ENCODE assay signal across 2 cellular contexts in the genomic region with DNA sequence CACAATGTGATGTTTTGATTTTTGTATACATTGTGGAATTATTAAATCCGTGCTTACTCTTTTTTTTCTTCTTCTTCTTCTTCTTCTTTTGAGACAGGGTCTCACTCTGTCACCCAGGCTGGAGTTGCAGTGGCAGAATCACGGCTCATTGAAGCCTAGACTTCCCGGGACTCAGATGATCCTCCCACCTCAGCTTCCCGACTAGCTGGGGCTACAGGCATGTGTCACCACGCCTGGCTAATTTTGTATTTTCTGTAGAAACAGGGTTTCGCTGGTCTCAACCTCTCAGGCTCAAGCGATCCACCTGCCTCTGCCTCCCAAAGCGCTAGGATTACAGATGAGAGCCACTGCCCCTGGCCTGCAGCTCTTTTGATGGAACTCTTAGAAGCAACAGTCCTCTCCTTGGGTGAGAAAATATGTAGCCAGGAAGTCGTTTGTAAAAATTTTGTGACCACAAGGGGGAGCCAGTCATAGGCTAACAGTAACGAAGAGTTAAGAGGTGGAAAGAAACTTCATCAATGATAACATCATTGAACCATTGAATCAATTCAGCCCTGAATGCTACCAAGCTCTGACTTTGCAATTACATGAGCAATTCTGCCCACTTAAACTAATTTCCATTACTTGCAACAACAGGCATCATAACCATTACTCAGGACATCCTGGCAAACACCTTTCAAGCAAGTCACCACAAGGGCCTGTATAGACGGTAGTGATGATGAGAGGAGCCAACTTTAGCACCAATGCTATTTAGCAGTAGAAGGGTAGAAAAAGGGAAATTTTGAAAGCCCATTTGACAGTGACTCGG.
TF ChIP-seq lines count a peak whose summit lies in the region.

No MANE protein-coding gene starts in this region.

TF ChIP-seq in GM23338, 12 proteins besides CTCF, POLR2A, EP300 and RAD21 (continued from another document and continues in another):
- TF ChIP-seq, protein P1, sequence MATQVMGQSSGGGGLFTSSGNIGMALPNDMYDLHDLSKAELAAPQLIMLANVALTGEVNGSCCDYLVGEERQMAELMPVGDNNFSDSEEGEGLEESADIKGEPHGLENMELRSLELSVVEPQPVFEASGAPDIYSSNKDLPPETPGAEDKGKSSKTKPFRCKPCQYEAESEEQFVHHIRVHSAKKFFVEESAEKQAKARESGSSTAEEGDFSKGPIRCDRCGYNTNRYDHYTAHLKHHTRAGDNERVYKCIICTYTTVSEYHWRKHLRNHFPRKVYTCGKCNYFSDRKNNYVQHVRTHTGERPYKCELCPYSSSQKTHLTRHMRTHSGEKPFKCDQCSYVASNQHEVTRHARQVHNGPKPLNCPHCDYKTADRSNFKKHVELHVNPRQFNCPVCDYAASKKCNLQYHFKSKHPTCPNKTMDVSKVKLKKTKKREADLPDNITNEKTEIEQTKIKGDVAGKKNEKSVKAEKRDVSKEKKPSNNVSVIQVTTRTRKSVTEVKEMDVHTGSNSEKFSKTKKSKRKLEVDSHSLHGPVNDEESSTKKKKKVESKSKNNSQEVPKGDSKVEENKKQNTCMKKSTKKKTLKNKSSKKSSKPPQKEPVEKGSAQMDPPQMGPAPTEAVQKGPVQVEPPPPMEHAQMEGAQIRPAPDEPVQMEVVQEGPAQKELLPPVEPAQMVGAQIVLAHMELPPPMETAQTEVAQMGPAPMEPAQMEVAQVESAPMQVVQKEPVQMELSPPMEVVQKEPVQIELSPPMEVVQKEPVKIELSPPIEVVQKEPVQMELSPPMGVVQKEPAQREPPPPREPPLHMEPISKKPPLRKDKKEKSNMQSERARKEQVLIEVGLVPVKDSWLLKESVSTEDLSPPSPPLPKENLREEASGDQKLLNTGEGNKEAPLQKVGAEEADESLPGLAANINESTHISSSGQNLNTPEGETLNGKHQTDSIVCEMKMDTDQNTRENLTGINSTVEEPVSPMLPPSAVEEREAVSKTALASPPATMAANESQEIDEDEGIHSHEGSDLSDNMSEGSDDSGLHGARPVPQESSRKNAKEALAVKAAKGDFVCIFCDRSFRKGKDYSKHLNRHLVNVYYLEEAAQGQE (IDR thresholded peaks at IDR 0.05; ENCODE audit: unreplicated experiment) = no peak
- TF ChIP-seq STAT1 (IDR thresholded peaks at IDR 0.05; ENCODE audit: unreplicated experiment) (no peak), CREB1 (CRISPR knock-in tag; IDR thresholded peaks at IDR 0.05; ENCODE audit: low read depth) (no peak), ZNF331 (CRISPR knock-in tag; IDR thresholded peaks at IDR 0.05; ENCODE audit: low read depth) (no peak), JUNB (IDR thresholded peaks at IDR 0.05; ENCODE audit: unreplicated experiment) (no peak), POLR2AphosphoS5 (IDR thresholded peaks at IDR 0.05; ENCODE audit: low read depth) (no peak), NANOG (IDR thresholded peaks at IDR 0.05; ENCODE audit: borderline replicate concordance) (no peak), EZH2 (IDR thresholded peaks at IDR 0.05; ENCODE audit: low read depth, unreplicated experiment) (no peak)
- TF ChIP-seq, protein P2, sequence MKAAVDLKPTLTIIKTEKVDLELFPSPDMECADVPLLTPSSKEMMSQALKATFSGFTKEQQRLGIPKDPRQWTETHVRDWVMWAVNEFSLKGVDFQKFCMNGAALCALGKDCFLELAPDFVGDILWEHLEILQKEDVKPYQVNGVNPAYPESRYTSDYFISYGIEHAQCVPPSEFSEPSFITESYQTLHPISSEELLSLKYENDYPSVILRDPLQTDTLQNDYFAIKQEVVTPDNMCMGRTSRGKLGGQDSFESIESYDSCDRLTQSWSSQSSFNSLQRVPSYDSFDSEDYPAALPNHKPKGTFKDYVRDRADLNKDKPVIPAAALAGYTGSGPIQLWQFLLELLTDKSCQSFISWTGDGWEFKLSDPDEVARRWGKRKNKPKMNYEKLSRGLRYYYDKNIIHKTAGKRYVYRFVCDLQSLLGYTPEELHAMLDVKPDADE (IDR thresholded peaks at IDR 0.05) = no peak

TF ChIP-seq in HepG2, 621 proteins besides CTCF, POLR2A, EP300 and RAD21 (continued from another document):
- TF ChIP-seq, protein P3, sequence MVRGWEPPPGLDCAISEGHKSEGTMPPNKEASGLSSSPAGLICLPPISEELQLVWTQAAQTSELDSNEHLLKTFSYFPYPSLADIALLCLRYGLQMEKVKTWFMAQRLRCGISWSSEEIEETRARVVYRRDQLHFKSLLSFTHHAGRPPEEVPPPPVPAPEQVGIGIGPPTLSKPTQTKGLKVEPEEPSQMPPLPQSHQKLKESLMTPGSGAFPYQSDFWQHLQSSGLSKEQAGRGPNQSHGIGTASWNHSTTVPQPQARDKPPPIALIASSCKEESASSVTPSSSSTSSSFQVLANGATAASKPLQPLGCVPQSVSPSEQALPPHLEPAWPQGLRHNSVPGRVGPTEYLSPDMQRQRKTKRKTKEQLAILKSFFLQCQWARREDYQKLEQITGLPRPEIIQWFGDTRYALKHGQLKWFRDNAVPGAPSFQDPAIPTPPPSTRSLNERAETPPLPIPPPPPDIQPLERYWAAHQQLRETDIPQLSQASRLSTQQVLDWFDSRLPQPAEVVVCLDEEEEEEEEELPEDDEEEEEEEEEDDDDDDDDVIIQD (CRISPR knock-in tag; IDR thresholded peaks at IDR 0.05; ENCODE audit: low read depth) = no peak
- TF ChIP-seq REPIN1 (CRISPR knock-in tag; IDR thresholded peaks at IDR 0.05; ENCODE audit: borderline replicate concordance, low read depth) = peak; percentile 57; the same call in 1 of the 2 replicates
- no peak for TF ChIP-seq ZNF776 (CRISPR knock-in tag; IDR thresholded peaks at IDR 0.05)
- peak; percentile 79 for TF ChIP-seq SMC3 (IDR thresholded peaks at IDR 0.05; ENCODE audit: low read length)
- no peak for TF ChIP-seq ZNF530 (CRISPR knock-in tag; IDR thresholded peaks at IDR 0.05; ENCODE audit: low read depth)
- no peak for TF ChIP-seq HDAC2 (CRISPR knock-in tag; IDR thresholded peaks at IDR 0.05)
- TF ChIP-seq MAZ (IDR thresholded peaks at IDR 0.05; ENCODE audit: borderline replicate concordance, low read depth, low read length) = no peak
- 0 out of 2 replicates have a peak, but pooled peaks have one; percentile 36 for TF ChIP-seq MAZ (CRISPR knock-in tag; IDR thresholded peaks at IDR 0.05; ENCODE audit: low read depth)
- TF ChIP-seq, protein P4, sequence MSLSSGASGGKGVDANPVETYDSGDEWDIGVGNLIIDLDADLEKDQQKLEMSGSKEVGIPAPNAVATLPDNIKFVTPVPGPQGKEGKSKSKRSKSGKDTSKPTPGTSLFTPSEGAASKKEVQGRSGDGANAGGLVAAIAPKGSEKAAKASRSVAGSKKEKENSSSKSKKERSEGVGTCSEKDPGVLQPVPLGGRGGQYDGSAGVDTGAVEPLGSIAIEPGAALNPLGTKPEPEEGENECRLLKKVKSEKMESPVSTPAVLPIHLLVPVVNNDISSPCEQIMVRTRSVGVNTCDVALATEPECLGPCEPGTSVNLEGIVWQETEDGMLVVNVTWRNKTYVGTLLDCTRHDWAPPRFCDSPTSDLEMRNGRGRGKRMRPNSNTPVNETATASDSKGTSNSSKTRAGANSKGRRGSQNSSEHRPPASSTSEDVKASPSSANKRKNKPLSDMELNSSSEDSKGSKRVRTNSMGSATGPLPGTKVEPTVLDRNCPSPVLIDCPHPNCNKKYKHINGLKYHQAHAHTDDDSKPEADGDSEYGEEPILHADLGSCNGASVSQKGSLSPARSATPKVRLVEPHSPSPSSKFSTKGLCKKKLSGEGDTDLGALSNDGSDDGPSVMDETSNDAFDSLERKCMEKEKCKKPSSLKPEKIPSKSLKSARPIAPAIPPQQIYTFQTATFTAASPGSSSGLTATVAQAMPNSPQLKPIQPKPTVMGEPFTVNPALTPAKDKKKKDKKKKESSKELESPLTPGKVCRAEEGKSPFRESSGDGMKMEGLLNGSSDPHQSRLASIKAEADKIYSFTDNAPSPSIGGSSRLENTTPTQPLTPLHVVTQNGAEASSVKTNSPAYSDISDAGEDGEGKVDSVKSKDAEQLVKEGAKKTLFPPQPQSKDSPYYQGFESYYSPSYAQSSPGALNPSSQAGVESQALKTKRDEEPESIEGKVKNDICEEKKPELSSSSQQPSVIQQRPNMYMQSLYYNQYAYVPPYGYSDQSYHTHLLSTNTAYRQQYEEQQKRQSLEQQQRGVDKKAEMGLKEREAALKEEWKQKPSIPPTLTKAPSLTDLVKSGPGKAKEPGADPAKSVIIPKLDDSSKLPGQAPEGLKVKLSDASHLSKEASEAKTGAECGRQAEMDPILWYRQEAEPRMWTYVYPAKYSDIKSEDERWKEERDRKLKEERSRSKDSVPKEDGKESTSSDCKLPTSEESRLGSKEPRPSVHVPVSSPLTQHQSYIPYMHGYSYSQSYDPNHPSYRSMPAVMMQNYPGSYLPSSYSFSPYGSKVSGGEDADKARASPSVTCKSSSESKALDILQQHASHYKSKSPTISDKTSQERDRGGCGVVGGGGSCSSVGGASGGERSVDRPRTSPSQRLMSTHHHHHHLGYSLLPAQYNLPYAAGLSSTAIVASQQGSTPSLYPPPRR (CRISPR knock-in tag; IDR thresholded peaks at IDR 0.05; ENCODE audit: borderline replicate concordance) = no peak
